In genomic region chr9:28583832-28584231, GRCh38 we compare ENCODE assay signal across 25 cellular contexts.
"Had no signal": no experiment of that assay in that cellular context is flagged by ENCODE, and none has a peak within 500 bp of the region (broad histone marks: within the 10 kb centered on the region; RNA-seq: fewer than 3 reads in every experiment).

No MANE protein-coding gene starts in this region.

- H3K9me3 ChIP-seq: ovary, psoas muscle, thoracic aorta, thyroid gland, tibial nerve, upper lobe of left lung, vagina had no signal

- H3K36me3 ChIP-seq: neural progenitor cell, ovary, spleen, stomach, thoracic aorta, thyroid gland, tibial nerve, upper lobe of left lung, vagina had no signal

- DNase-seq: natural killer cell; occipital lobe; ovary; posterior cingulate gyrus; psoas muscle; right cardiac atrium; spleen; stimulated activated CD4-positive, alpha-beta T cell treated with anti-CD3 and anti-CD28 coated beads, Interleukin-12 subunit alpha, Interleukin-12 subunit beta, amount 100 ng/mL, for 4 hours; stimulated activated CD4-positive, alpha-beta T cell treated with anti-CD3 and anti-CD28 coated beads, Interleukin-1b, Interleukin-23, amount 100 ng/mL, for 48 hours; stimulated activated CD4-positive, alpha-beta T cell treated with anti-CD3 and anti-CD28 coated beads, Interleukin-4, amount 100 ng/mL, for 1 hour; stimulated activated CD4-positive, alpha-beta T cell treated with anti-CD3 and anti-CD28 coated beads, Interleukin-4, amount 100 ng/mL, for 4 hours; stimulated activated CD8-positive, alpha-beta memory T cell treated with anti-CD3 and anti-CD28 coated beads, Interleukin-4, amount 100 ng/mL, for 48 hours; stimulated activated naive B cell treated with anti-CD40 and anti-IgM and Interleukin-4, amounts not matched to agents 10 μg/mL and 1 μg/mL and 100 μg/mL, for 72 hours; stimulated activated naive CD4-positive, alpha-beta T cell treated with Interleukin-2 at 50 U/mL for 16 hours; stomach; thyroid gland; trophoblast cell; upper lobe of left lung had no signal

- H3K4me3 ChIP-seq: neural progenitor cell, ovary, psoas muscle, skin epidermis, smooth muscle cell, spleen, stomach, thoracic aorta, thyroid gland, tibial nerve, upper lobe of left lung, vagina had no signal

- H3K4me1 ChIP-seq: neural progenitor cell, parathyroid adenoma, psoas muscle, spleen, stomach, thyroid gland, tibial nerve, upper lobe of left lung, vagina had no signal

- H3K27ac ChIP-seq: neural progenitor cell, ovary, parathyroid adenoma, psoas muscle, skin epidermis, spleen, stomach, thoracic aorta, thyroid gland, tibial nerve, upper lobe of left lung, vagina had no signal

- H3K27me3 ChIP-seq: neural progenitor cell, ovary, spleen, stomach, thyroid gland, tibial nerve, upper lobe of left lung, vagina had no signal
